8 cellular contexts compared by ENCODE assay signal in the genomic region with DNA sequence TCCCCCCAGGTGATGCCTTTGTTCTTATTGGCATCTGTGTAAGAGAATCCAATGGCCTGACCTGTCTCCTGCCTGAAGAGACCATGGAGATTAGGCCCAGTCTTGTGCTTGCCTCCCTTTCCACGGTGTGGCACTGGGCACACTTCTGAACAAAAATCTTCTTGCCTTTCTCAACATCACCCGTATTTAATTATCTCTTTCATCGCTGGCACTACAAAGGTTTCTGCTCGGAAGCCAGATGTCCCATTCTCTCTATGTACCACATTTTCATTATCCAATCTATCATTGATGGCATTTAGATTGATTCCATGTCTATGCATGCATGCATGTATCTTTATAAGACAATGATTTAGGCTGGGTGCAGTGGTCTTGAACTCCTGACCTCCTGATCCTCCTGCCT.
"Had no signal": no experiment of that assay in that cellular context is flagged by ENCODE, and none has a peak within 500 bp of the region (broad histone marks: within the 10 kb centered on the region; RNA-seq: fewer than 3 reads in every experiment).

No MANE protein-coding gene starts in this region.

- H3K27ac ChIP-seq: GM23248, HL-60 had no signal

- H3K36me3 ChIP-seq: HAP-1 had no signal

- DNase-seq: GM23248, GOT3, H7, HFFc6, IMR-90 had no signal

- H3K4me1 ChIP-seq: HAP-1 had no signal

- H3K9ac ChIP-seq: GM23248 had no signal

- H3K9me3 ChIP-seq: HAP-1 had no signal

- H3K4me3 ChIP-seq: GM23248, HAP-1 had no signal

- ATAC-seq: HCT116 had no signal

- H2AFZ ChIP-seq: GM23248 had no signal
